ENCODE assay signal across 10 cellular contexts in genomic region chr6:142378138-142378875, GRCh38.
DNase-seq lines count a peak whose midpoint lies in the region; ATAC-seq and TF ChIP-seq lines count a peak whose summit lies in the region.
"Had no signal": no experiment of that assay in that cellular context is flagged by ENCODE, and none has a peak within 500 bp of the region (broad histone marks: within the 10 kb centered on the region; RNA-seq: fewer than 3 reads in every experiment).

No MANE protein-coding gene starts in this region.

- H3K27me3 Mint-ChIP-seq in stimulated activated naive B cell treated with anti-CD40 and anti-IgM and Interleukin-4, amounts not matched to agents 10 μg/mL and 1 μg/mL and 100 μg/mL, for 72 hours: no peaks in the 10 kb centered on the region

- H3K4me3 ChIP-seq in HFF-Myc (replicated peaks; ENCODE audit: low read depth, low read length): no peak overlapping the region
- H3K4me3 ChIP-seq: body of pancreas had no signal

- TF ChIP-seq CTCF in 22Rv1 (IDR thresholded peaks at IDR 0.05) (no peak), HFF-Myc (IDR thresholded peaks at IDR 0.05; ENCODE audit: low read depth, low read length, missing control alignments) (no peak)

- no peak overlapping the region for H3K27ac Mint-ChIP-seq in stimulated activated naive B cell treated with anti-CD40 and anti-IgM and Interleukin-4, amounts not matched to agents 10 μg/mL and 1 μg/mL and 100 μg/mL, for 72 hours

- H3K27ac ChIP-seq in 22Rv1: peak overlapping the region; percentile 57; the same call in 1 of the 2 replicates

- H3K4me1 Mint-ChIP-seq in stimulated activated naive B cell treated with anti-CD40 and anti-IgM and Interleukin-4, amounts not matched to agents 10 μg/mL and 1 μg/mL and 100 μg/mL, for 72 hours: peaks cover 2 to 12% of the 10 kb centered on the region in 2 donors

- no peak for ATAC-seq in stimulated activated naive B cell treated with anti-CD40 and anti-IgM and Interleukin-4, amounts not matched to agents 10 μg/mL and 1 μg/mL and 100 μg/mL, for 72 hours (replicated peaks)
- ATAC-seq in HG02623 (IDR thresholded peaks at IDR 0.05; ENCODE audit: unreplicated experiment): no peak
- ATAC-seq: body of pancreas had no signal

- DNase-seq in HFF-Myc (ENCODE audit: extremely low read depth, low read depth) (peak; percentile 36), glomerular visceral epithelial cell (ENCODE audit: extremely low spot score) (peak; percentile 74), NCI-H146 (lab: John Stamatoyannopoulos, UW) (no peak), inferior parietal cortex (ENCODE audit: extremely low spot score) (no peak)
- DNase-seq in stimulated activated naive B cell treated with anti-CD40 and anti-IgM and Interleukin-4, amounts not matched to agents 10 μg/mL and 1 μg/mL and 100 μg/mL, for 72 hours: no peak
- DNase-seq: DND-41 had no signal

- no peak overlapping the region for H3K4me3 Mint-ChIP-seq in stimulated activated naive B cell treated with anti-CD40 and anti-IgM and Interleukin-4, amounts not matched to agents 10 μg/mL and 1 μg/mL and 100 μg/mL, for 72 hours

- H3K9me3 Mint-ChIP-seq in stimulated activated naive B cell treated with anti-CD40 and anti-IgM and Interleukin-4, amounts not matched to agents 10 μg/mL and 1 μg/mL and 100 μg/mL, for 72 hours: no peaks in the 10 kb centered on the region

- no peaks in the 10 kb centered on the region for H3K36me3 Mint-ChIP-seq in stimulated activated naive B cell treated with anti-CD40 and anti-IgM and Interleukin-4, amounts not matched to agents 10 μg/mL and 1 μg/mL and 100 μg/mL, for 72 hours

TF ChIP-seq in PFSK-1, 5 proteins besides CTCF, POLR2A, EP300 and RAD21:
- no peak for TF ChIP-seq TAF1 (IDR thresholded peaks at IDR 0.05; ENCODE audit: borderline replicate concordance, insufficient read depth, low read length)
- TF ChIP-seq REST (IDR thresholded peaks at IDR 0.05; ENCODE audit: insufficient read depth in 1 of 2, low read depth in 2 of 2, low read length in 2 of 2): peak in 1 of 2 experiments; percentile 49; a peak in 1 of 4 replicates
- 0 out of 2 replicates have a peak, but pooled peaks have one; percentile 39 for TF ChIP-seq POLR2AphosphoS5 (IDR thresholded peaks at IDR 0.05; ENCODE audit: low read depth, low read length)
- TF ChIP-seq SIN3A (IDR thresholded peaks at IDR 0.05; ENCODE audit: borderline replicate concordance, insufficient read depth, low read length): peak; percentile 77; the same call in 1 of the 2 replicates

Comparison
In these comparisons a context has a peak if more than half of its experiments do, and no peak if none do; other contexts are left out.
1. DNase-seq: peak in HFF-Myc (single experiment) and glomerular visceral epithelial cell (single experiment); none in stimulated activated naive B cell treated with anti-CD40 and anti-IgM and Interleukin-4, amounts not matched to agents 10 μg/mL and 1 μg/mL and 100 μg/mL, for 72 hours (single experiment), NCI-H146 (single experiment) and inferior parietal cortex (single experiment).